In the genomic region with DNA sequence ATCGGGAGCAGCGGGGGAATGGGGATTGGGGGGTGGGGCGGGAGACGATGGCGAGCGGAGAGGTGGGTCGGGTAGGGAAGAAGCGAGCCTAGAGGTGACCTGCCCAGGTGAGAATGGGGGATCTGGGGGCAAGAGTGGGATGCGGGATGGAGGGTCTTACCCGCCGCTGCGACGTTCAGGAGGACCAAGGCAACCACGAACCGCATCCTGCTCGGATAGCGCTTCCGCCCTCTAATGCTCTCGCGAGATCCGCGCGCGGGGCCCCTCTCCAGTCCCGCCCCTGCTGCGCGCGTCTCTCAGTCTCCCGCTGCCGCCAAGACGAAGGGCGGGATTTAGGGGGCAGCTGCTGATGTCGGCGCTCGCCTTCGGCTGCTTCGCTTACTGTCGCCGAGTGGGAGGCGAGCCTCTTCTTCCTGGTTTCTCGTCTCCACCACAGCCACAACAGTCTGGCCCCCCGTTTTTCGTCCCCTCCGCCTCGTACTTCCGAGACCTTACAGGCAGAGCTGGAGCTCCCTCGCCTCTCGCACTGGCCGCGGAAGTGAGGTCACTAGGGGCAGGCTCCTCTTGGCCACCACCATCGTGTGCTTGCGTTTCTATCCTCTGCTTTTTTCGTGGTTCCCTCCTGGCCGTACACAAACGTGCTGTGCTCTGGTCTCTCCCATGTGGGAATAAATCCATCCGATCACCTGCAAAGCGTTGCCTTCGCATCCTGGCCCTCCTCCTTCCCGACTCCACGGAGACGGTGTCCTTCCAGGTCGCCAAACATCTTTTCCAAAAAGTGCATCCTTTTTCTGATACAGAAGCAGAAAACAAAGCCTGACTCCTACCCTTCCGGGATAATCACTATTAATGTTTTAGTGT, we compare ENCODE assay signal across 9 cellular contexts. TPM values are rescaled to one million over a fixed set of nuclear protein-coding genes. Genes with fewer than 3 reads are reported as not detected.
DNase-seq lines count a peak whose midpoint lies in the region; ATAC-seq, FAIRE-seq and TF ChIP-seq lines count a peak whose summit lies in the region.
"Had no signal": no experiment of that assay in that cellular context is flagged by ENCODE, and none has a peak within 500 bp of the region (broad histone marks: within the 10 kb centered on the region; RNA-seq: fewer than 3 reads in every experiment).

A gene (minus strand): TSS at position 233 of the 861 bp plus-strand sequence. CDS start 27 bp downstream, at position 206.

- H3K9ac ChIP-seq in kidney (ENCODE audit: low read length in 2 of 2) = peak within 1 kb of the TSS; percentile 81 to 100

- H3K27ac ChIP-seq in kidney (ENCODE audit: low read depth in 2 of 2, low read length in 2 of 2) = peak within 1 kb of the TSS; percentile 95 to 99

- intact Hi-C loops in kidney (cut with DNase I) = no loop called here

- ATAC-seq in HG03432 (IDR thresholded peaks at IDR 0.05; ENCODE audit: unreplicated experiment) = peak; percentile 91

- no peaks in the 10 kb centered on the region for H3K9me3 ChIP-seq in kidney (ENCODE audit: control insufficient read depth in 1 of 2, low read length in 2 of 2)

- peaks cover 9% of the 10 kb centered on the region in 2 donors for H3K36me3 ChIP-seq in kidney (ENCODE audit: control insufficient read depth in 1 of 2, insufficient read depth in 2 of 2, low read length in 2 of 2)

- no peak for FAIRE-seq in kidney (lab: Jason Lieb, UNC)
- FAIRE-seq: endometrium had no signal

- TF ChIP-seq CTCF in kidney (IDR thresholded peaks at IDR 0.05; ENCODE audit: borderline replicate concordance, extremely low read depth, insufficient read depth) = no peak

- peaks cover 14 to 18% of the 10 kb centered on the region in 2 donors for H3K4me1 ChIP-seq in kidney (ENCODE audit: control insufficient read depth in 1 of 2, insufficient read depth in 1 of 2, low read depth in 1 of 2, low read length in 2 of 2)

- peak; percentile 94 for DNase-seq in Ammon's horn (ENCODE audit: low spot score)
- DNase-seq in NCI-H510A (lab: John Stamatoyannopoulos, UW) = peak; percentile 83
- DNase-seq in activated CD4-positive, alpha-beta T cell treated with anti-CD3 and anti-CD28 coated beads for 1 hour = peak; percentile 89
- peak; percentile 27 to 68 for DNase-seq in cerebellar nuclear complex (lab: John Stamatoyannopoulos, UW)
- peak; percentile 98 for DNase-seq in kidney
- DNase-seq in stimulated activated CD4-positive, alpha-beta T cell treated with anti-CD3 and anti-CD28 coated beads, Interleukin-15, amount 100 ng/mL, for 1 hour (ENCODE audit: low read depth in 1 of 2, low spot score in 1 of 2) = peak; percentile 87 to 92

- H3K4me3 ChIP-seq in kidney (ENCODE audit: low read length in 2 of 2) = peak within 1 kb of the TSS; percentile 81 to 99

- TF ChIP-seq POLR2A in GM19193 (IDR thresholded peaks at IDR 0.05; ENCODE audit: extremely low read depth, insufficient read depth, insufficient read length) = peak; percentile 99

RNA-seq across cellular contexts. Expression of the gene that starts here (rescaled TPM):
- total RNA-seq in kidney = 175 TPM
- polyA plus RNA-seq in kidney (ENCODE audit: insufficient read depth, low read depth, low replicate concordance) = 71.8 TPM

Comparison
In these comparisons a context has a peak if more than half of its experiments do, and no peak if none do; other contexts are left out.
1. Peak in every context shown above with its lines: DNase-seq, ATAC-seq, H3K4me3 ChIP-seq and H3K27ac ChIP-seq.
2. DNase-seq: peak in every context shown above with its lines; median percentile 98 in kidney; 94 in Ammon's horn; 90 in stimulated activated CD4-positive, alpha-beta T cell treated with anti-CD3 and anti-CD28 coated beads, Interleukin-15, amount 100 ng/mL, for 1 hour; 89 in activated CD4-positive, alpha-beta T cell treated with anti-CD3 and anti-CD28 coated beads for 1 hour; 83 in NCI-H510A; 48 in cerebellar nuclear complex.